27 cellular contexts compared by ENCODE assay signal in the genomic region with DNA sequence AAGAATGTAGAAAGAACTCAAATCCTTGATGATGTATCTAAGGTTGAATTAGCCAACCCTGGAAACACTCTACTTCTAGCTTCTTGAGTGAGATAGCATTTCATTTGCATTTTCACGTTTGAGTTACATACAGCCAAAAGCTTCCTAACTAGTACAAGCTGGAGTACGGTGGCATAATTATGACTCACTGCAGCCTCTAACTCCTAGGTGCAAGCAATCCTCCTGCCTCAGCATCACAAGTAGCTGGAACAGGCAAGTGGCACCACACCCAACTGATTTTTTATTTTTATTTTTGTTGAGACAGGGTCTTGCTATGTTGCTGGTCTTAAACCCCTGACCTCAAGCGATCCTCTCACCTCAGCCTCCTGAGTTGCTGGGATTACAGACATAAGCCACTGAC.
"Had no signal": no experiment of that assay in that cellular context is flagged by ENCODE, and none has a peak within 500 bp of the region (broad histone marks: within the 10 kb centered on the region; RNA-seq: fewer than 3 reads in every experiment).

No MANE protein-coding gene starts in this region.

- H3K27ac ChIP-seq: dorsolateral prefrontal cortex, epithelial cell of prostate, neutrophil, pancreas, prostate gland, skin epidermis, spleen, testis, tibial artery had no signal

- FAIRE-seq: colon, kidney, pancreas had no signal

- H3K4me3 ChIP-seq: dorsolateral prefrontal cortex, lung, mucosa of descending colon, pancreas, prostate gland, skin epidermis, spleen, testis, tibial artery had no signal

- DNase-seq: dorsolateral prefrontal cortex; effector CD4-positive, alpha-beta T cell; foreskin melanocyte; glutamatergic neuron; hypothalamus; kidney; mesenchymal stem cell; mucosa of descending colon; naive B cell; pancreas; right cardiac atrium; spleen; stimulated activated CD4-positive, alpha-beta T cell treated with anti-CD3 and anti-CD28 coated beads, Interleukin-4, amount 100 ng/mL, for 4 hours; stimulated activated naive CD8-positive, alpha-beta T cell treated with anti-CD3 and anti-CD28 coated beads, Interleukin-15, Interleukin-2, amounts not matched to agents 100 U/mL and 50 U/mL, for 24 hours; substantia nigra; testis; tibial artery had no signal

- H3K27me3 ChIP-seq: pancreas, testis had no signal

- ATAC-seq: esophagus mucosa; left lobe of liver; mucosa of descending colon; natural killer cell treated with Interleukin-12 subunit alpha and Interleukin-12 subunit beta and Interleukin-15 and Interleukin-18, amount 100 ng/mL, for 72 hours; pancreas; right cardiac atrium; stimulated activated memory B cell treated with anti-CD40 and anti-IgM and Interleukin-4, amounts not matched to agents 10 μg/mL and 1 μg/mL and 100 μg/mL, for 72 hours; stimulated activated naive CD8-positive, alpha-beta T cell treated with anti-CD3 and anti-CD28 coated beads, Interleukin-15, Interleukin-2, amounts not matched to agents 100 U/mL and 50 U/mL, for 24 hours had no signal

- H3K36me3 ChIP-seq: neutrophil, pancreas, prostate gland, spleen, tibial artery had no signal

- H3K9me3 ChIP-seq: mucosa of descending colon, neutrophil, pancreas, prostate gland, spleen, testis, tibial artery had no signal

- H3K4me1 ChIP-seq: pancreas, prostate gland, spleen, testis, tibial artery had no signal
